In genomic region chr6:140485740-140486467, GRCh38 we compare ENCODE assay signal across 1 cellular context.
A peak's percentile ranks its signal among the peaks of the same experiment; 100 is the strongest.
TF ChIP-seq lines count a peak whose summit lies in the region.

No MANE protein-coding gene starts in this region.

TF ChIP-seq in K562, 482 proteins besides CTCF, POLR2A, EP300 and RAD21 (continued from another document):
- TF ChIP-seq ETS1 (conservative IDR thresholded peaks at IDR 0.05; ENCODE audit: control insufficient read depth, low read depth, low read length) (no peak), HNRNPLL (IDR thresholded peaks at IDR 0.05; ENCODE audit: low read depth, low read length, poor library complexity, severe bottlenecking) (no peak), ZNF274 (IDR thresholded peaks at IDR 0.05; ENCODE audit: borderline replicate concordance, low read depth, low read length) (no peak), EGR1 (conservative IDR thresholded peaks at IDR 0.05) (peak; percentile 94)
